In the genomic region with DNA sequence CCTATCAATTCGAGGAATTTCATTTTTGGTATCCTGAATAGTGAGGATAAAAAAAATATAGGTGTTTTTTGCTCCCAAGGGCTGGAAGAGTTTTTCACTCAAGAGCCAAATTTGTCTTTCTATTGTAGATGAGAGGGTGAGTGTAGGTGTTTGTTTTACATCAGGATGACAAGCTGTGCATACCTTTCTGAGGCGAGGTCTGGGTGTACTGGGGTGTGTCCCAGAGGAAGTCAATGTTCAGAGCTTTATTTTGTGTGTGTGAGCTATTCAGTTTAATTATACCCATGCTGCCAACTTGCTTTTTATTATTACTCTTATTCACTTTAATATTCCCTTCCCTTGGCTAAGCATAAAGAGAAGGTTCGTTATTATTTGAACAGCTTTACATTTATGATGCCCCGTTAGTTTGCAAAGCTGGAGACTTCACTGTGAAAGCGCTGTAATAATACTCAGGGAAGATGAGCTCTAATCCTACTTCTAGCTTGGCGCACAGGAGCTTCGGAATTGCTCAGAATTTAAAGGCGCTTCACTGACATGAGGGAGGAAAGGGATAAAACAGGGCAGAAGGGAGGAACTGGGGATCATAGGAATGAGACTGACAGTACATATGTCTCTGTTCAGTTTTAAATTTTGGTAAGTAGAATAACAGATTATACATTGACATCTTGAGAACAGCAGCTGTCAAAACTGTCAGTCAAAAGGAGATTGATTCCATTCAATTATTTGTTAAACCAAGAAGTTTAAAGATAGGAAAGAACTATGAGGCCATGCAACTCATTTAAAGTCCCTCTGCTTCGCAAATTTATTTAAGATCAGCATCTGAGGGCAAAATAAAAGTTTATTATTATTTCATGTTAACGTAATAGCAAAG, we compare ENCODE assay signal across 22 cellular contexts.
DNase-seq lines count a peak whose midpoint lies in the region; ATAC-seq and TF ChIP-seq lines count a peak whose summit lies in the region.
"Had no signal": no experiment of that assay in that cellular context is flagged by ENCODE, and none has a peak within 500 bp of the region (broad histone marks: within the 10 kb centered on the region; RNA-seq: fewer than 3 reads in every experiment).

No MANE protein-coding gene starts in this region.

- peak overlapping the region; percentile 96 for H3K27ac ChIP-seq in mammary epithelial cell (ENCODE audit: insufficient read depth, low read depth, low read length)
- H3K27ac ChIP-seq in left lung: no peak overlapping the region
- peak overlapping the region; percentile 51 to 77 (median 59) for H3K27ac ChIP-seq in transverse colon
- H3K27ac ChIP-seq: ascending aorta, gastroesophageal sphincter, parathyroid adenoma had no signal

- WGBS in mammary epithelial cell (ENCODE audit: low coverage, missing lambda C conversion rate): 66% methylated on average over 10 of the region's 10 CpGs
- 49 to 55% methylated on average over 10 of the region's 10 CpGs for WGBS in transverse colon (ENCODE audit: low coverage in 1 of 2), 2 donors

- dilution Hi-C loops in mammary epithelial cell (cut with HindIII; ENCODE audit: low sequenced_read_pairs): no loop called here

- peak overlapping the region; percentile 61 for H2AFZ ChIP-seq in mammary epithelial cell (ENCODE audit: low read depth, low read length)
- H2AFZ ChIP-seq: parathyroid adenoma had no signal

- H3K4me1 ChIP-seq in mammary epithelial cell (ENCODE audit: insufficient read depth, low read length) (peaks cover 24% of the 10 kb centered on the region), left lung (no peaks in the 10 kb centered on the region), transverse colon (peaks cover 0 to 9% (median 3%) of the 10 kb centered on the region in 4 donors)
- H3K4me1 ChIP-seq: ascending aorta, parathyroid adenoma had no signal

- TF ChIP-seq CTCF in mammary epithelial cell (conservative IDR thresholded peaks at IDR 0.05 in 1 of 2, IDR thresholded peaks at IDR 0.05 in 1 of 2; ENCODE audit: extremely low read depth in 1 of 2, insufficient read depth in 1 of 2, low read depth in 1 of 2, low read length in 2 of 2) (no peak), left lung (IDR thresholded peaks at IDR 0.05) (no peak), transverse colon (IDR thresholded peaks at IDR 0.05) (no peak)

- intact Hi-C loops in mammary epithelial cell (cut with micrococcal nuclease): loop anchor here (2.0 to 5.0 kb wide), 2 partner anchors 241 to 279 kb away; no protein-coding TSS in a partner anchor
- intact Hi-C loops in left lung (cut with DNase I): no loop called here
- intact Hi-C loops in transverse colon (cut with DNase I; ENCODE audit: low total_unique reads): no loop called here

- TSS peak; percentile 90 for BruUV-seq in mammary epithelial cell (replicated peaks; lab: Mats Ljungman, UMichigan)

- H4K20me1 ChIP-seq in mammary epithelial cell (ENCODE audit: insufficient read depth, low read length): no peaks in the 10 kb centered on the region

- DNase-seq in HuH-7 (ENCODE audit: low spot score) (peak; percentile 8), mammary epithelial cell (peak; percentile 68), left lung (no peak), transverse colon (peak; percentile 59), foreskin melanocyte (no peak)
- no peak for DNase-seq in activated CD8-positive, alpha-beta memory T cell treated with anti-CD3 and anti-CD28 coated beads, Interleukin-2, amount 50 U/mL, for 48 hours
- DNase-seq: activated CD4-positive, alpha-beta memory T cell treated with anti-CD3 and anti-CD28 coated beads, Interleukin-2, amount 10 ng/mL, durations not matched to agents 7 days and 5 days; activated naive CD4-positive, alpha-beta T cell treated with anti-CD3 and anti-CD28 coated beads, Interleukin-2, amount 10 ng/mL, durations not matched to agents 7 days and 5 days; activated T-cell treated with anti-CD3 and anti-CD28 coated beads, Interleukin-2, amount 50 U/mL, for 24 hours; DMS 273 treated with DMSO at 0.1 percent for 48 hours; naive thymus-derived CD4-positive, alpha-beta T cell; NCI-H1417 treated with DMSO at 0.1 percent for 48 hours; NCI-H226; NK-92 treated with Interleukin-12 subunit alpha and Interleukin-12 subunit beta, amount 100 ng/mL, for 24 hours; stimulated activated CD8-positive, alpha-beta memory T cell treated with anti-CD3 and anti-CD28 coated beads, Interleukin-4, amount 100 ng/mL, for 48 hours; substantia nigra; T-helper 1 cell had no signal

- TF ChIP-seq POLR2A in transverse colon (IDR thresholded peaks at IDR 0.05): no peak

- CTCF ChIA-PET in mammary epithelial cell (lab: Charles Lee; ENCODE audit: low non-redundant PET): interaction anchor here (0.5 to 0.9 kb wide), 2 partner anchors 245 to 435 kb away, joined by 3 to 7 read pairs; no protein-coding TSS in a partner anchor

- no peaks in the 10 kb centered on the region for H3K36me3 ChIP-seq in mammary epithelial cell (ENCODE audit: insufficient read depth, low read length)
- H3K36me3 ChIP-seq in left lung: no peaks in the 10 kb centered on the region
- no peaks in the 10 kb centered on the region for H3K36me3 ChIP-seq in transverse colon
- H3K36me3 ChIP-seq: ascending aorta, gastroesophageal sphincter had no signal

- peak overlapping the region; percentile 55 for H3K4me2 ChIP-seq in mammary epithelial cell (ENCODE audit: insufficient read depth, low read depth, low read length)

- ATAC-seq in left lung: peak; percentile 95
- no peak for ATAC-seq in HG03521 (IDR thresholded peaks at IDR 0.05; ENCODE audit: unreplicated experiment)
- ATAC-seq: gastroesophageal sphincter; naive thymus-derived CD4-positive, alpha-beta T cell; Right ventricle myocardium inferior had no signal

- H3K4me3 ChIP-seq in mammary epithelial cell (replicated peaks in 1 of 3; ENCODE audit: insufficient read depth in 1 of 3, low read depth in 2 of 3, low read length in 3 of 3) (no peak overlapping the region), left lung (no peak overlapping the region), transverse colon (no peak overlapping the region)
- H3K4me3 ChIP-seq: ascending aorta, gastroesophageal sphincter had no signal

- in situ Hi-C loops in mammary epithelial cell (cut with MboI; ENCODE audit: low sequenced_read_pairs in 2 of 2): no loop called here
- in situ Hi-C loops in transverse colon (cut with MboI; ENCODE audit: low pct_ligation_motif_present in 1 of 4, low pct_unique_long_range_greater_than_20kb in 1 of 4, low sequenced_read_pairs in 3 of 4): no loop called here

- no peak for TF ChIP-seq EP300 in transverse colon (IDR thresholded peaks at IDR 0.05; ENCODE audit: low read depth)

- H3K79me2 ChIP-seq in mammary epithelial cell (ENCODE audit: insufficient read depth, low read length): no peaks in the 10 kb centered on the region
- H3K79me2 ChIP-seq: parathyroid adenoma had no signal

- H3K27me3 ChIP-seq in mammary epithelial cell (ENCODE audit: insufficient read depth, low read length) (no peaks in the 10 kb centered on the region), left lung (no peaks in the 10 kb centered on the region), transverse colon (no peaks in the 10 kb centered on the region)
- H3K27me3 ChIP-seq: ascending aorta, gastroesophageal sphincter had no signal

- H3K9me3 ChIP-seq in mammary epithelial cell (replicated peaks; ENCODE audit: insufficient read depth, low read length) (no peaks in the 10 kb centered on the region), left lung (peaks cover 0 to 16% of the 10 kb centered on the region in 2 donors), transverse colon (no peaks in the 10 kb centered on the region)

- peak overlapping the region; percentile 24 for H3K9ac ChIP-seq in mammary epithelial cell (ENCODE audit: insufficient read depth, low read length)
- H3K9ac ChIP-seq: parathyroid adenoma had no signal

Comparison
In these comparisons a context has a peak if more than half of its experiments do, and no peak if none do; other contexts are left out.
1. DNase-seq: peak in HuH-7 (single experiment), mammary epithelial cell (single experiment) and transverse colon (single experiment); none in left lung (0 of 2), foreskin melanocyte (single experiment) and activated CD8-positive, alpha-beta memory T cell treated with anti-CD3 and anti-CD28 coated beads, Interleukin-2, amount 50 U/mL, for 48 hours (single experiment).
2. H3K27ac ChIP-seq: peak in mammary epithelial cell (single experiment) and transverse colon (4 of 4); none in left lung (0 of 2).